9 cellular contexts compared by ENCODE assay signal in genomic region chr1:248857201-248857600, GRCh38.
A peak's percentile ranks its signal among the peaks of the same experiment; 100 is the strongest.
DNase-seq lines count a peak whose midpoint lies in the region; ATAC-seq and TF ChIP-seq lines count a peak whose summit lies in the region.
"Had no signal": no experiment of that assay in that cellular context is flagged by ENCODE, and none has a peak within 500 bp of the region (broad histone marks: within the 10 kb centered on the region; RNA-seq: fewer than 3 reads in every experiment).

No MANE protein-coding gene starts in this region.

- DNase-seq in GM12864 (ENCODE audit: low read depth) (no peak), NT2/D1 (ENCODE audit: low read depth, low spot score) (no peak), ecto neural progenitor cell (ENCODE audit: low spot score) (peak; percentile 42), UCSD-AML1 (lab: John Stamatoyannopoulos, UW; ENCODE audit: unreplicated experiment) (no peak), NCI-H1105 (lab: John Stamatoyannopoulos, UW) (no peak), amniotic stem cell (lab: John Stamatoyannopoulos, UW) (no peak)
- DNase-seq: Right ventricle myocardium superior had no signal

- TF ChIP-seq CTCF in GM12864 (IDR thresholded peaks at IDR 0.05; ENCODE audit: low read depth, low read length, missing control alignments) (no peak), parathyroid adenoma (IDR thresholded peaks at IDR 0.05) (no peak)

- no peak overlapping the region for H3K27ac ChIP-seq in parathyroid adenoma

- peak overlapping the region; percentile 85 for H3K4me2 ChIP-seq in parathyroid adenoma (ENCODE audit: low read length)

- H3K4me3 ChIP-seq in GM12864 (ENCODE audit: low read depth, low read length), result peak overlapping the region; percentile 90
- peak overlapping the region; percentile 81 for H3K4me3 ChIP-seq in NT2/D1 (ENCODE audit: insufficient read length, low read depth)
- H3K4me3 ChIP-seq in parathyroid adenoma (ENCODE audit: low read depth, low read length), result no peak overlapping the region

- no peaks in the 10 kb centered on the region for H3K79me2 ChIP-seq in parathyroid adenoma

- peaks cover 51% of the 10 kb centered on the region for H3K36me3 ChIP-seq in NT2/D1 (ENCODE audit: insufficient read depth, insufficient read length, low read length)
- H3K36me3 ChIP-seq in parathyroid adenoma (ENCODE audit: control insufficient read depth, insufficient read depth, low read length), result no peaks in the 10 kb centered on the region

- H2AFZ ChIP-seq in parathyroid adenoma, result no peak overlapping the region

- peak overlapping the region; percentile 95 for H3K9ac ChIP-seq in NT2/D1 (ENCODE audit: insufficient read length, low read depth)
- H3K9ac ChIP-seq in parathyroid adenoma, result no peak overlapping the region

- ATAC-seq in GM21619 (IDR thresholded peaks at IDR 0.05; ENCODE audit: unreplicated experiment), result no peak

- H3K9me3 ChIP-seq in NT2/D1 (ENCODE audit: insufficient read depth, low read length) (no peaks in the 10 kb centered on the region), parathyroid adenoma (ENCODE audit: control insufficient read depth, low read length) (no peaks in the 10 kb centered on the region)

- peaks cover 14% of the 10 kb centered on the region for H3K27me3 ChIP-seq in NT2/D1 (ENCODE audit: insufficient read depth, insufficient read length)
- no peaks in the 10 kb centered on the region for H3K27me3 ChIP-seq in parathyroid adenoma (ENCODE audit: control insufficient read depth, insufficient read depth, low read length)

- peaks cover 10% of the 10 kb centered on the region for H3K4me1 ChIP-seq in NT2/D1 (ENCODE audit: insufficient read depth, insufficient read length)
- peaks cover 6% of the 10 kb centered on the region for H3K4me1 ChIP-seq in parathyroid adenoma
